16 cellular contexts compared by ENCODE assay signal in genomic region chr2:20877944-20878343, GRCh38.
"Had no signal": no experiment of that assay in that cellular context is flagged by ENCODE, and none has a peak within 500 bp of the region (broad histone marks: within the 10 kb centered on the region; RNA-seq: fewer than 3 reads in every experiment).

No MANE protein-coding gene starts in this region.

- DNase-seq: activated B cell treated with CpG ODN at 0.5 μM for 24 hours; activated CD4-positive, alpha-beta T cell treated with anti-CD3 and anti-CD28 coated beads for 48 hours; cortex of kidney; effector CD4-positive, alpha-beta T cell; esophagus squamous epithelium; heart left ventricle; left colon; naive thymus-derived CD4-positive, alpha-beta T cell; stimulated activated CD4-positive, alpha-beta T cell treated with anti-CD3 and anti-CD28 coated beads, Interleukin-2, amount 100 ng/mL, for 48 hours; stimulated activated naive B cell treated with anti-CD40 and anti-IgM and Interleukin-4, amounts not matched to agents 10 μg/mL and 1 μg/mL and 100 μg/mL, for 72 hours; SW 1271 had no signal

- H3K27ac ChIP-seq: heart left ventricle, parathyroid adenoma, vagina had no signal

- H2AFZ ChIP-seq: parathyroid adenoma had no signal

- H3K9ac ChIP-seq: parathyroid adenoma had no signal

- H3K4me3 ChIP-seq: esophagus squamous epithelium, heart left ventricle, tibial nerve, vagina had no signal

- H3K36me3 ChIP-seq: esophagus squamous epithelium, heart left ventricle, tibial nerve, vagina had no signal

- H3K27ac Mint-ChIP-seq: activated B cell treated with CpG ODN at 0.5 μM for 24 hours; activated T-helper 1 cell treated with anti-CD3 and anti-CD28 coated beads, Interleukin-12 subunit alpha, Interleukin-12 subunit beta, Interleukin-2, Interleukin-4 antibody, amounts not matched to agents 30 ng/mL and 10 ng/mL and 1 ng/mL, durations not matched to agents 14 hours and 24 hours and 36 hours; naive thymus-derived CD4-positive, alpha-beta T cell; stimulated activated naive B cell treated with anti-CD40 and anti-IgM and Interleukin-4, amounts not matched to agents 10 μg/mL and 1 μg/mL and 100 μg/mL, for 72 hours had no signal

- H3K36me3 Mint-ChIP-seq: naive thymus-derived CD4-positive, alpha-beta T cell; stimulated activated naive B cell treated with anti-CD40 and anti-IgM and Interleukin-4, amounts not matched to agents 10 μg/mL and 1 μg/mL and 100 μg/mL, for 72 hours had no signal

- H3K4me3 Mint-ChIP-seq: activated B cell treated with CpG ODN at 0.5 μM for 24 hours; activated T-helper 1 cell treated with anti-CD3 and anti-CD28 coated beads, Interleukin-12 subunit alpha, Interleukin-12 subunit beta, Interleukin-2, Interleukin-4 antibody, amounts not matched to agents 30 ng/mL and 10 ng/mL and 1 ng/mL, durations not matched to agents 14 hours and 24 hours and 36 hours; central memory CD8-positive, alpha-beta T cell; naive thymus-derived CD4-positive, alpha-beta T cell; stimulated activated naive B cell treated with anti-CD40 and anti-IgM and Interleukin-4, amounts not matched to agents 10 μg/mL and 1 μg/mL and 100 μg/mL, for 72 hours had no signal

- H3K4me1 ChIP-seq: parathyroid adenoma had no signal

- H3K79me2 ChIP-seq: parathyroid adenoma had no signal

- ATAC-seq: heart left ventricle; left colon; naive thymus-derived CD4-positive, alpha-beta T cell; stimulated activated naive B cell treated with anti-CD40 and anti-IgM and Interleukin-4, amounts not matched to agents 10 μg/mL and 1 μg/mL and 100 μg/mL, for 72 hours had no signal

- H3K27me3 ChIP-seq: heart left ventricle, tibial nerve, vagina had no signal

- H3K9me3 Mint-ChIP-seq: activated T-helper 1 cell treated with anti-CD3 and anti-CD28 coated beads, Interleukin-12 subunit alpha, Interleukin-12 subunit beta, Interleukin-2, Interleukin-4 antibody, amounts not matched to agents 30 ng/mL and 10 ng/mL and 1 ng/mL, durations not matched to agents 14 hours and 24 hours and 36 hours had no signal

- H3K9me3 ChIP-seq: vagina had no signal

- H3K4me1 Mint-ChIP-seq: activated B cell treated with CpG ODN at 0.5 μM for 24 hours; central memory CD8-positive, alpha-beta T cell; naive thymus-derived CD4-positive, alpha-beta T cell; stimulated activated naive B cell treated with anti-CD40 and anti-IgM and Interleukin-4, amounts not matched to agents 10 μg/mL and 1 μg/mL and 100 μg/mL, for 72 hours had no signal
